Comparison of ENCODE assay signal across 11 cellular contexts in the genomic region with DNA sequence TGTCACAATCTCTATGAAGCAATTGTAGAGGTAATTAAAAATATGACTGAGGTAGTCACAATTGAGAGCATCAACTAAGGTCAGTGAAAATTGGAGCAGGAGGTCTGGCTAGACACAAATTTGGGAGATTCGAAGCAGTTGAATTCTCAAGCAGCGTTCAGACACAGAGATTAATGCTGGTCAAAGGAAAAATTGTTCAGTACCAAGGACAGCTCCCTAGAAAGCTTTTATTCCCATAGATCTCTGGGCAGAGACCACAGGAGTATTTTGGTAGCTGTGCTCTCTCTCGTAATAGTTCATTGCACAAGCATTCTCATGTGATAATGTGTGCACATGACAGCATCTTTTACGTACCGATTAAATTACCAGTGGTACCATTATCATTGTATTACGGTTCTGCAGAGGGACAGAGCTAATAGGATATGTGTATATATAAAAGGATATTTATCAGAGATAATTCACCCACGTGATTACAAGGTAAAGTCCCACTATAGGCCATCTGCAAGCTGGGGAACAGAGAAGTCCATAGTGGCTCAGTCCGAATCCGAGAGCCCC.
DNase-seq lines count a peak whose midpoint lies in the region; ATAC-seq and TF ChIP-seq lines count a peak whose summit lies in the region.
"Had no signal": no experiment of that assay in that cellular context is flagged by ENCODE, and none has a peak within 500 bp of the region (broad histone marks: within the 10 kb centered on the region; RNA-seq: fewer than 3 reads in every experiment).

No MANE protein-coding gene starts in this region.

- H3K9me3 ChIP-seq in OCI-LY7 (ENCODE audit: low read length) (no peaks in the 10 kb centered on the region), neuronal stem cell (replicated peaks in 1 of 2; ENCODE audit: control insufficient read depth in 2 of 2, insufficient read depth in 1 of 2, low read depth in 1 of 2, low read length in 2 of 2) (no peaks in the 10 kb centered on the region)
- H3K9me3 ChIP-seq: thyroid gland had no signal

- H3K79me1 ChIP-seq in neuronal stem cell (ENCODE audit: low read depth, low read length), result no peaks in the 10 kb centered on the region

- POLR2A ChIA-PET in HEK293T (lab: Yijun Ruan, JAX), result no interaction called here
- POLR2A ChIA-PET in OCI-LY7 (lab: Charles Lee), result interaction anchor here (0.6 kb wide), 1 partner anchor 23 kb away, joined by 3 read pairs; no protein-coding TSS in a partner anchor

- H3K14ac ChIP-seq in neuronal stem cell (ENCODE audit: low read length), result no peak overlapping the region

- no peak overlapping the region for H3K27ac ChIP-seq in OCI-LY7 (ENCODE audit: low read depth, low read length, poor library complexity, severe bottlenecking)
- H3K27ac ChIP-seq in neuronal stem cell (replicated peaks; ENCODE audit: low read length), result no peak overlapping the region
- H3K27ac ChIP-seq: thyroid gland had no signal

- no TSS peak for BruUV-seq in OCI-LY7 (replicated peaks; lab: Mats Ljungman, UMichigan)

- intact Hi-C loops in OCI-LY7 (cut with micrococcal nuclease; ENCODE audit: unreplicated experiment) (no loop called here), posterior cingulate gyrus (cut with DNase I) (no loop called here)

- H3K79me2 ChIP-seq in OCI-LY7 (ENCODE audit: insufficient read depth, low read depth, low read length), result no peaks in the 10 kb centered on the region

- H3K18ac ChIP-seq in neuronal stem cell (ENCODE audit: low read length), result no peak overlapping the region

- no peak overlapping the region for H2BK120ac ChIP-seq in neuronal stem cell (ENCODE audit: low read depth, low read length)

- H3K4me1 ChIP-seq in OCI-LY7 (ENCODE audit: insufficient read depth, low read length, poor library complexity, severe bottlenecking), result no peaks in the 10 kb centered on the region
- no peaks in the 10 kb centered on the region for H3K4me1 ChIP-seq in neuronal stem cell (ENCODE audit: control insufficient read depth in 2 of 2, insufficient read depth in 1 of 2, low read depth in 1 of 2, low read length in 2 of 2)
- H3K4me1 ChIP-seq: thyroid gland had no signal

- no peak for ATAC-seq in HG02623 (IDR thresholded peaks at IDR 0.05; ENCODE audit: unreplicated experiment)

- CTCF ChIA-PET in HEK293T (lab: Yijun Ruan, JAX), result no interaction called here
- CTCF ChIA-PET in OCI-LY7 (lab: Charles Lee; ENCODE audit: unreplicated experiment), result no interaction called here

- H2AFZ ChIP-seq in OCI-LY7 (ENCODE audit: low read length), result no peak overlapping the region
- no peak overlapping the region for H2AFZ ChIP-seq in neuronal stem cell (ENCODE audit: low read length)

- no peak overlapping the region for H3K4me2 ChIP-seq in OCI-LY7 (ENCODE audit: low read length)
- H3K4me2 ChIP-seq in neuronal stem cell (ENCODE audit: insufficient read depth, low read length, poor library complexity, severe bottlenecking), result no peak overlapping the region

- no peaks in the 10 kb centered on the region for H3K9me2 ChIP-seq in OCI-LY7 (ENCODE audit: insufficient read depth, low read length)

- no peak overlapping the region for H2BK15ac ChIP-seq in neuronal stem cell (ENCODE audit: low read length)

- TF ChIP-seq CTCF in OCI-LY7 (conservative IDR thresholded peaks at IDR 0.05; ENCODE audit: low read length) (no peak), epithelial cell of esophagus (IDR thresholded peaks at IDR 0.05; ENCODE audit: insufficient read depth, low read depth, low read length, missing control alignments) (no peak)

- H3K27me3 ChIP-seq in neuronal stem cell (ENCODE audit: control insufficient read depth in 3 of 3, insufficient read depth in 3 of 3, low read depth in 1 of 3, low read length in 3 of 3), result no peaks in the 10 kb centered on the region
- H3K27me3 ChIP-seq: thyroid gland had no signal

- no peak overlapping the region for H3K9ac ChIP-seq in neuronal stem cell (ENCODE audit: low read depth, low read length, poor library complexity)

- no CpG with 5 or more reads among the region's 9 CpGs for WGBS in neuronal stem cell (ENCODE audit: extremely low coverage in 2 of 2, insufficient read length in 2 of 2, insufficient replicate concordance in 1 of 2), 2 donors

- H3K23ac ChIP-seq in neuronal stem cell (ENCODE audit: low read depth, low read length, poor library complexity), result no peak overlapping the region

- H3K4me3 ChIP-seq in OCI-LY7 (ENCODE audit: low read depth, low read length, poor library complexity, severe bottlenecking), result no peak overlapping the region
- no peak overlapping the region for H3K4me3 ChIP-seq in epithelial cell of esophagus (ENCODE audit: low read length)
- no peak overlapping the region for H3K4me3 ChIP-seq in neuronal stem cell (ENCODE audit: low read length in 2 of 2)
- H3K4me3 ChIP-seq: thyroid gland had no signal

- no peak overlapping the region for H3K4ac ChIP-seq in neuronal stem cell (ENCODE audit: low read length)

- H3K36me3 ChIP-seq in OCI-LY7 (ENCODE audit: insufficient read depth, low read length) (no peaks in the 10 kb centered on the region), neuronal stem cell (replicated peaks in 1 of 2; ENCODE audit: control insufficient read depth in 2 of 2, insufficient read depth in 2 of 2, low read length in 2 of 2) (no peaks in the 10 kb centered on the region)
- H3K36me3 ChIP-seq: thyroid gland had no signal

- DNase-seq in HEK293T (ENCODE audit: extremely low spot score) (peak; percentile 6), OCI-LY7 (ENCODE audit: low spot score) (peak; percentile 17), epithelial cell of esophagus (ENCODE audit: low read depth) (peak; percentile 52), neuronal stem cell (ENCODE audit: low spot score) (peak; percentile 67), posterior cingulate gyrus (no peak)
- DNase-seq in stimulated activated CD4-positive, alpha-beta T cell treated with anti-CD3 and anti-CD28 coated beads, Interleukin-2, amount 100 ng/mL, for 24 hours, result no peak
- DNase-seq: central memory CD4-positive, alpha-beta T cell; GDM1; hippocampal formation; thyroid gland had no signal

- no peak overlapping the region for H2BK12ac ChIP-seq in neuronal stem cell (ENCODE audit: low read length)

- H4K91ac ChIP-seq in neuronal stem cell (ENCODE audit: low read depth, low read length, poor library complexity), result no peak overlapping the region

- no peak overlapping the region for H2AK5ac ChIP-seq in neuronal stem cell (ENCODE audit: low read depth, low read length)

- no peak overlapping the region for H4K8ac ChIP-seq in neuronal stem cell (ENCODE audit: low read depth, low read length)

- H4K20me1 ChIP-seq in OCI-LY7 (ENCODE audit: insufficient read depth, low read length), result no peaks in the 10 kb centered on the region; the same call in 1 of the 2 replicates

- H2BK5ac ChIP-seq in neuronal stem cell (ENCODE audit: low read length), result no peak overlapping the region

TF ChIP-seq in HEK293T, 16 proteins besides CTCF, POLR2A, EP300 and RAD21:
- TF ChIP-seq CTBP1 (IDR thresholded peaks at IDR 0.05; ENCODE audit: borderline replicate concordance), result no peak
- no peak for TF ChIP-seq FOXA1 (IDR thresholded peaks at IDR 0.05)
- TF ChIP-seq TARDBP (IDR thresholded peaks at IDR 0.05), result no peak
- TF ChIP-seq NFRKB (IDR thresholded peaks at IDR 0.05), result no peak
- TF ChIP-seq ZNF384 (IDR thresholded peaks at IDR 0.05), result no peak
- no peak for TF ChIP-seq FOXM1 (IDR thresholded peaks at IDR 0.05; ENCODE audit: borderline replicate concordance)
- TF ChIP-seq HDGF (IDR thresholded peaks at IDR 0.05; ENCODE audit: borderline replicate concordance), result no peak

Comparison
In these comparisons a context has a peak if more than half of its experiments do, and no peak if none do; other contexts are left out.
1. DNase-seq: peak in HEK293T (single experiment), OCI-LY7 (single experiment), epithelial cell of esophagus (single experiment) and neuronal stem cell (single experiment); none in stimulated activated CD4-positive, alpha-beta T cell treated with anti-CD3 and anti-CD28 coated beads, Interleukin-2, amount 100 ng/mL, for 24 hours (0 of 2) and posterior cingulate gyrus (0 of 10).